8 cellular contexts compared by ENCODE assay signal in genomic region chr17:59365383-59365981, GRCh38. TPM values are rescaled to one million over a fixed set of nuclear protein-coding genes. Genes with fewer than 3 reads are reported as not detected.
DNase-seq lines count a peak whose midpoint lies in the region; ATAC-seq, FAIRE-seq and TF ChIP-seq lines count a peak whose summit lies in the region.

No MANE protein-coding gene starts in this region.

- H3K27me3 ChIP-seq in Caco-2 (replicated peaks; ENCODE audit: control insufficient read depth, insufficient read depth, low read length): no peaks in the 10 kb centered on the region
- no peaks in the 10 kb centered on the region for H3K27me3 ChIP-seq in astrocyte (ENCODE audit: insufficient read depth, low read length)
- no peaks in the 10 kb centered on the region for H3K27me3 ChIP-seq in upper lobe of right lung

- H3K4me1 Mint-ChIP-seq in Caco-2 (ENCODE audit: low read depth, unreplicated experiment) (peaks cover 30% of the 10 kb centered on the region), astrocyte (ENCODE audit: low read depth, unreplicated experiment) (peaks cover 85% of the 10 kb centered on the region), memory B cell (peaks cover 47% of the 10 kb centered on the region)

- CTCF ChIA-PET in Caco-2 (lab: Charles Lee): interaction anchor here (0.6 to 2.4 kb wide), 6 partner anchors 24 to 70 kb away, joined by 3 to 18 read pairs (median 5); no protein-coding TSS in a partner anchor

- FAIRE-seq in astrocyte (lab: Jason Lieb, UNC): no peak

- H3K36me3 ChIP-seq in Caco-2 (ENCODE audit: control insufficient read depth, insufficient read depth, low read length) (no peaks in the 10 kb centered on the region; the same call in 1 of the 2 replicates), astrocyte (ENCODE audit: insufficient read depth, low read length) (no peaks in the 10 kb centered on the region), upper lobe of right lung (no peaks in the 10 kb centered on the region)

- no peak for TF ChIP-seq CTCF in Caco-2 (IDR thresholded peaks at IDR 0.05; ENCODE audit: insufficient read depth in 1 of 2, low read depth in 1 of 2, low read length in 1 of 2, severe bottlenecking in 1 of 2, unreplicated experiment in 1 of 2)
- no peak for TF ChIP-seq CTCF in astrocyte (IDR thresholded peaks at IDR 0.05; ENCODE audit: insufficient read depth, low read depth, low read length)
- TF ChIP-seq CTCF in upper lobe of right lung (IDR thresholded peaks at IDR 0.05): no peak

- H3K4me2 ChIP-seq in astrocyte (ENCODE audit: low read length): no peak overlapping the region

- POLR2A ChIA-PET in Caco-2 (lab: Charles Lee): interaction anchor here (0.6 to 1.2 kb wide), 2 partner anchors 33 to 67 kb away, joined by 4 to 14 read pairs; no protein-coding TSS in a partner anchor

- intact Hi-C loops in Caco-2 (cut with micrococcal nuclease; ENCODE audit: unreplicated experiment): no loop called here
- intact Hi-C loops in upper lobe of right lung (cut with DNase I): no loop called here

- DNase-seq in Caco-2: peak; percentile 74 to 77
- DNase-seq in NCI-H2196 treated with DMSO at 0.1 percent for 48 hours (lab: John Stamatoyannopoulos, UW; ENCODE audit: unreplicated experiment): peak; percentile 22
- no peak for DNase-seq in astrocyte (ENCODE audit: low read depth)
- DNase-seq in memory B cell (ENCODE audit: low spot score in 2 of 2): no peak
- no peak for DNase-seq in upper lobe of right lung
- DNase-seq in activated effector memory CD4-positive, alpha-beta T cell treated with anti-CD3 and anti-CD28 coated beads, Interleukin-2, amount 50 U/mL, for 16 hours: no peak
- DNase-seq in effector CD8-positive, alpha-beta T cell (lab: John Stamatoyannopoulos, UW): no peak

- H3K4me3 Mint-ChIP-seq in Caco-2 (ENCODE audit: unreplicated experiment) (peak overlapping the region; percentile 21), astrocyte (ENCODE audit: unreplicated experiment) (no peak overlapping the region), memory B cell (no peak overlapping the region)

- peaks cover 39% of the 10 kb centered on the region for H3K4me1 ChIP-seq in Caco-2
- H3K4me1 ChIP-seq in astrocyte (ENCODE audit: insufficient read depth, low read length): peaks cover 59% of the 10 kb centered on the region
- H3K4me1 ChIP-seq in upper lobe of right lung: peaks cover 81% of the 10 kb centered on the region

- H3K27me3 Mint-ChIP-seq in Caco-2 (ENCODE audit: insufficient read depth, unreplicated experiment) (no peaks in the 10 kb centered on the region), astrocyte (ENCODE audit: low read depth, unreplicated experiment) (no peaks in the 10 kb centered on the region), memory B cell (no peaks in the 10 kb centered on the region)

- H3K27ac ChIP-seq in astrocyte (ENCODE audit: low read depth, low read length) (no peak overlapping the region), upper lobe of right lung (peak overlapping the region; percentile 67)

- no peaks in the 10 kb centered on the region for H3K9me3 Mint-ChIP-seq in Caco-2 (ENCODE audit: unreplicated experiment)
- H3K9me3 Mint-ChIP-seq in astrocyte (ENCODE audit: unreplicated experiment): no peaks in the 10 kb centered on the region
- H3K9me3 Mint-ChIP-seq in memory B cell: no peaks in the 10 kb centered on the region

- H3K36me3 Mint-ChIP-seq in Caco-2 (ENCODE audit: insufficient read depth, unreplicated experiment) (no peaks in the 10 kb centered on the region), astrocyte (ENCODE audit: low read depth, unreplicated experiment) (peaks cover 5% of the 10 kb centered on the region), memory B cell (peaks cover 12% of the 10 kb centered on the region)

- no peak overlapping the region for H2AFZ ChIP-seq in astrocyte (ENCODE audit: low read depth, low read length)

- peaks cover 5% of the 10 kb centered on the region for H4K20me1 ChIP-seq in astrocyte (ENCODE audit: insufficient read depth, low read length)

- ATAC-seq in memory B cell (ENCODE audit: low read depth) (peak; percentile 9), upper lobe of right lung (no peak), HG03442 (IDR thresholded peaks at IDR 0.05; ENCODE audit: unreplicated experiment) (no peak)

- no peak overlapping the region for H3K9ac ChIP-seq in astrocyte (ENCODE audit: low read length)

- H3K9me3 ChIP-seq in Caco-2: no peaks in the 10 kb centered on the region
- no peaks in the 10 kb centered on the region for H3K9me3 ChIP-seq in astrocyte (ENCODE audit: insufficient read depth, low read depth, low read length)
- H3K9me3 ChIP-seq in upper lobe of right lung: no peaks in the 10 kb centered on the region

- no peaks in the 10 kb centered on the region for H3K79me2 ChIP-seq in astrocyte (ENCODE audit: insufficient read depth, low read length)

- H3K27ac Mint-ChIP-seq in Caco-2 (ENCODE audit: unreplicated experiment) (peak overlapping the region; percentile 30), astrocyte (ENCODE audit: unreplicated experiment) (peak overlapping the region; percentile 97), memory B cell (no peak overlapping the region)

- H3K4me3 ChIP-seq in Caco-2 (ENCODE audit: low read depth, low read length) (no peak overlapping the region), astrocyte (ENCODE audit: insufficient read depth, low read depth, low read length) (no peak overlapping the region), upper lobe of right lung (no peak overlapping the region)

- BruUV-seq in Caco-2 (replicated peaks; lab: Mats Ljungman, UMichigan): no TSS peak

RNA-seq across cellular contexts. Expression of gene YPEL2, which starts 34.0 kb away (rescaled TPM):
- total RNA-seq in Caco-2 (2022) (2.9 and 4.5 TPM in 2 replicates), astrocyte (36.2 and 41.1 TPM in 2 replicates), upper lobe of right lung (19.6 TPM)

Comparison
In these comparisons a context has a peak if more than half of its experiments do, and no peak if none do; other contexts are left out.
1. DNase-seq: peak in Caco-2 (2 of 2) and NCI-H2196 treated with DMSO at 0.1 percent for 48 hours (single experiment); none in astrocyte (single experiment), memory B cell (0 of 2), upper lobe of right lung (single experiment), activated effector memory CD4-positive, alpha-beta T cell treated with anti-CD3 and anti-CD28 coated beads, Interleukin-2, amount 50 U/mL, for 16 hours (single experiment) and effector CD8-positive, alpha-beta T cell (single experiment).